26 cellular contexts compared by ENCODE assay signal in genomic region chr21:17524635-17525034, GRCh38.
"Had no signal": no experiment of that assay in that cellular context is flagged by ENCODE, and none has a peak within 500 bp of the region (broad histone marks: within the 10 kb centered on the region; RNA-seq: fewer than 3 reads in every experiment).

No MANE protein-coding gene starts in this region.

- H3K4me3 ChIP-seq: colonic mucosa, esophagus squamous epithelium, gastrocnemius medialis, left lung, lower lobe of right lung had no signal

- DNase-seq: colonic mucosa; cortex of kidney; effector CD8-positive, alpha-beta T cell; effector memory CD8-positive, alpha-beta T cell; endodermal cell; erythroblast; esophagus squamous epithelium; foreskin fibroblast; foreskin melanocyte; gastrocnemius medialis; glutamatergic neuron; head of caudate nucleus; hippocampal formation; left cardiac atrium; left lung; left ventricle myocardium superior; lower lobe of right lung; mesenchymal stem cell; midbrain; naive thymus-derived CD4-positive, alpha-beta T cell had no signal

- H3K9me3 ChIP-seq: colonic mucosa, esophagus squamous epithelium, gastrocnemius medialis, left lung, lower lobe of right lung had no signal

- H3K4me3 Mint-ChIP-seq: dendritic cell treated with granulocyte-macrophage colony-stimulating factor and Interleukin-4, amounts not matched to agents 40 ng/mL and 50 ng/mL, for 4 days; effector memory CD8-positive, alpha-beta T cell; endodermal cell; naive thymus-derived CD4-positive, alpha-beta T cell had no signal

- H3K27ac Mint-ChIP-seq: dendritic cell treated with granulocyte-macrophage colony-stimulating factor and Interleukin-4, amounts not matched to agents 40 ng/mL and 50 ng/mL, for 4 days; effector memory CD8-positive, alpha-beta T cell; endodermal cell; naive thymus-derived CD4-positive, alpha-beta T cell had no signal

- H3K4me1 ChIP-seq: colonic mucosa, gastrocnemius medialis, left lung had no signal

- H3K36me3 ChIP-seq: colonic mucosa, esophagus squamous epithelium, gastrocnemius medialis, left lung, lower lobe of right lung had no signal

- H3K9me3 Mint-ChIP-seq: dendritic cell treated with granulocyte-macrophage colony-stimulating factor and Interleukin-4, amounts not matched to agents 40 ng/mL and 50 ng/mL, for 4 days; effector memory CD8-positive, alpha-beta T cell; endodermal cell; naive thymus-derived CD4-positive, alpha-beta T cell had no signal

- FAIRE-seq: endometrium, islet of Langerhans, keratinocyte had no signal

- H3K27ac ChIP-seq: colonic mucosa, epithelial cell of prostate, esophagus squamous epithelium, gastrocnemius medialis, left lung, lower lobe of right lung had no signal

- H3K27me3 ChIP-seq: colonic mucosa, esophagus squamous epithelium, gastrocnemius medialis, left lung had no signal

- ATAC-seq: effector memory CD8-positive, alpha-beta T cell; esophagus mucosa; gastrocnemius medialis; left cardiac atrium; left lung; lower lobe of right lung; naive thymus-derived CD4-positive, alpha-beta T cell had no signal
